ENCODE assay signal across 35 cellular contexts in the genomic region with DNA sequence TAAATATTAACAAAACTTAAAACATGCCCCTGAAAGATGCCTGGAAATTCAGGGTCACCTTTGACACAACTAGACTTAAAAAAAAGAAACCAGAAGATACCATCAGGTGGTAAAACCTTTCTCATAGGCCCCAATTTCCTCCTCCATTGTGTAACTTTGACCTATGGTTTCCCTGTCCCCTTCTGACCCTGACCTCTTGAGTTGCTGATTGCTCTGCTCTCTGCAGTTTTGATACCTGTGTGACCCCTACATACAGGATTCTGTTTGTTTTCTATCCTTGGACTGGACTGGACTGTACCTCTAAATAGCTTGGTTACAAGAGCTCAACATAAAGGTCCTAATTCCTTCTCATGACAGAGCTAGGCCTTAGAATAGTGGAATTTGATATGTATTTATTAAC.
DNase-seq lines count a peak whose midpoint lies in the region; ATAC-seq, FAIRE-seq and TF ChIP-seq lines count a peak whose summit lies in the region.
"Had no signal": no experiment of that assay in that cellular context is flagged by ENCODE, and none has a peak within 500 bp of the region (broad histone marks: within the 10 kb centered on the region; RNA-seq: fewer than 3 reads in every experiment).

No MANE protein-coding gene starts in this region.

- TF ChIP-seq CTCF in HepG2 (CRISPR knock-in tag; IDR thresholded peaks at IDR 0.05) (no peak), liver (IDR thresholded peaks at IDR 0.05; ENCODE audit: low read depth, low read length, missing input control) (no peak), right lobe of liver (IDR thresholded peaks at IDR 0.05) (no peak), PC-3 (conservative IDR thresholded peaks at IDR 0.05; ENCODE audit: low read depth, low read length) (no peak), RWPE1 (conservative IDR thresholded peaks at IDR 0.05; ENCODE audit: low read depth) (no peak), heart left ventricle (IDR thresholded peaks at IDR 0.05) (no peak)

- in situ Hi-C loops in HepG2 (cut with HindIII; ENCODE audit: extremely low pct_ligation_motif_present, low pct_unique_long_range_greater_than_20kb), result no loop called here

- no peak overlapping the region for H3K9ac ChIP-seq in HepG2 (ENCODE audit: insufficient read depth, low read depth, low read length)
- no peak overlapping the region for H3K9ac ChIP-seq in liver (ENCODE audit: low read depth in 1 of 2, low read length in 2 of 2)
- H3K9ac ChIP-seq in PC-3 (ENCODE audit: low read length), result no peak overlapping the region
- H3K9ac ChIP-seq: BLaER1; BLaER1 treated with 17β-estradiol and CSF1 and Interleukin-3, amounts not matched to agents 10 nM and 100 nM had no signal

- no peaks in the 10 kb centered on the region for H3K9me2 ChIP-seq in PC-3 (replicated peaks; ENCODE audit: low read length)

- H3K27ac ChIP-seq in HepG2 (ENCODE audit: extremely low read length, insufficient read depth, low read length), result peak overlapping the region; percentile 70
- no peak overlapping the region for H3K27ac ChIP-seq in liver (ENCODE audit: low read depth in 1 of 2, low read length in 2 of 2)
- H3K27ac ChIP-seq in right lobe of liver, result peak overlapping the region in 1 of 3 donors; percentile 66
- no peak overlapping the region for H3K27ac ChIP-seq in PC-3 (ENCODE audit: low read length)
- no peak overlapping the region for H3K27ac ChIP-seq in RWPE1
- no peak overlapping the region for H3K27ac ChIP-seq in heart left ventricle
- H3K27ac ChIP-seq: 22Rv1; A549; BLaER1; BLaER1 treated with 17β-estradiol and CSF1 and Interleukin-3, amounts not matched to agents 10 nM and 100 nM; C4-2B had no signal

- H3K4me3 ChIP-seq in HepG2 (replicated peaks in 1 of 3; ENCODE audit: insufficient read depth in 1 of 3, low read depth in 2 of 3, low read length in 3 of 3) (no peak overlapping the region; a peak in 1 of 6 replicates), liver (ENCODE audit: low read depth in 1 of 3, low read length in 3 of 3) (no peak overlapping the region), right lobe of liver (no peak overlapping the region), PC-3 (ENCODE audit: low read length) (no peak overlapping the region), heart left ventricle (no peak overlapping the region)
- H3K4me3 ChIP-seq: A549; BLaER1; BLaER1 treated with 17β-estradiol and CSF1 and Interleukin-3, amounts not matched to agents 10 nM and 100 nM had no signal

- 0 out of 2 replicates have a peak overlapping the region, but pooled peaks have one; percentile 16 for H3K4me2 ChIP-seq in HepG2 (ENCODE audit: low read depth, low read length)
- no peak overlapping the region for H3K4me2 ChIP-seq in PC-3 (ENCODE audit: low read length)
- H3K4me2 ChIP-seq: A549; BLaER1; BLaER1 treated with 17β-estradiol and CSF1 and Interleukin-3, amounts not matched to agents 10 nM and 100 nM had no signal

- peak; percentile 59 for FAIRE-seq in HepG2 (lab: Jason Lieb, UNC)
- FAIRE-seq: A204.1, A549, D721Med had no signal

- H3K27me3 ChIP-seq in HepG2 (ENCODE audit: control insufficient read depth in 1 of 2, insufficient read depth in 2 of 2, low read length in 2 of 2) (no peaks in the 10 kb centered on the region), liver (ENCODE audit: control insufficient read depth in 4 of 4, insufficient read depth in 4 of 4, low read length in 3 of 4) (no peaks in the 10 kb centered on the region), right lobe of liver (no peaks in the 10 kb centered on the region), PC-3 (ENCODE audit: low read length) (peaks cover 17% of the 10 kb centered on the region; the same call in 1 of the 2 replicates), heart left ventricle (no peaks in the 10 kb centered on the region)
- H3K27me3 ChIP-seq: BE2C; BLaER1; BLaER1 treated with 17β-estradiol and CSF1 and Interleukin-3, amounts not matched to agents 10 nM and 100 nM had no signal

- intact Hi-C loops in HepG2 (cut with micrococcal nuclease; ENCODE audit: unreplicated experiment), result loop anchor here (2.0 kb wide), 1 partner anchor 595 kb away; no protein-coding TSS in a partner anchor
- intact Hi-C loops in right lobe of liver (cut with DNase I), result no loop called here
- intact Hi-C loops in PC-3 (cut with micrococcal nuclease), result no loop called here
- intact Hi-C loops in heart left ventricle (cut with DNase I), result loop anchor here in 2 of 10 donors (1.0 to 10.0 kb wide), 2 partner anchors 17 to 371 kb away; no protein-coding TSS in a partner anchor

- H4K20me1 ChIP-seq in HepG2 (ENCODE audit: insufficient read depth, low read length), result no peaks in the 10 kb centered on the region
- H4K20me1 ChIP-seq in PC-3 (ENCODE audit: low read length), result no peaks in the 10 kb centered on the region
- H4K20me1 ChIP-seq: BLaER1; BLaER1 treated with 17β-estradiol and CSF1 and Interleukin-3, amounts not matched to agents 10 nM and 100 nM had no signal

- H3K36me3 ChIP-seq in HepG2 (replicated peaks in 1 of 2; ENCODE audit: control insufficient read depth in 1 of 2, insufficient read depth in 2 of 2, low read length in 2 of 2) (no peaks in the 10 kb centered on the region), liver (ENCODE audit: control insufficient read depth in 4 of 4, insufficient read depth in 3 of 4, low read depth in 1 of 4, low read length in 3 of 4) (no peaks in the 10 kb centered on the region), right lobe of liver (no peaks in the 10 kb centered on the region), PC-3 (ENCODE audit: low read depth, low read length) (no peaks in the 10 kb centered on the region), heart left ventricle (no peaks in the 10 kb centered on the region)
- H3K36me3 ChIP-seq: BE2C; BLaER1; BLaER1 treated with 17β-estradiol and CSF1 and Interleukin-3, amounts not matched to agents 10 nM and 100 nM had no signal

- TF ChIP-seq RAD21 in HepG2 (CRISPR knock-in tag; IDR thresholded peaks at IDR 0.05), result no peak
- TF ChIP-seq RAD21 in liver (IDR thresholded peaks at IDR 0.05), result no peak

- ATAC-seq in left lobe of liver, result peak; percentile 31
- ATAC-seq in HepG2, result peak; percentile 40; the same call in 2 of the 3 replicates
- peak; percentile 15 to 70 (median 35) for ATAC-seq in right lobe of liver
- ATAC-seq in PC-3, result no peak
- no peak for ATAC-seq in heart left ventricle
- ATAC-seq: A549; CD8-positive, alpha-beta T cell had no signal

- POLR2A ChIA-PET in HepG2 (lab: Yijun Ruan, JAX), result no interaction called here
- POLR2A ChIA-PET in PC-3 (lab: Charles Lee; ENCODE audit: unreplicated experiment), result no interaction called here
- POLR2A ChIA-PET in RWPE1 (lab: Yijun Ruan, JAX; ENCODE audit: low non-redundant PET), result no interaction called here

- no peaks in the 10 kb centered on the region for H3F3A ChIP-seq in PC-3 (ENCODE audit: low read length, unreplicated experiment)

- no peak for TF ChIP-seq POLR2A in HepG2 (IDR thresholded peaks at IDR 0.05; ENCODE audit: insufficient read depth in 1 of 2, low read depth in 2 of 2, low read length in 2 of 2)
- TF ChIP-seq POLR2A in right lobe of liver (IDR thresholded peaks at IDR 0.05), result no peak
- no peak for TF ChIP-seq POLR2A in heart left ventricle (IDR thresholded peaks at IDR 0.05)

- H2AFZ ChIP-seq in HepG2 (ENCODE audit: low read length), result no peak overlapping the region
- no peak overlapping the region for H2AFZ ChIP-seq in PC-3 (ENCODE audit: low read length)

- TF ChIP-seq EP300 in HepG2 (IDR thresholded peaks at IDR 0.05; ENCODE audit: low read depth in 2 of 2, low read length in 2 of 2) (peak in 1 of 2 experiments; percentile 82; a peak in 2 of 4 replicates), HepG2 (CRISPR knock-in tag; IDR thresholded peaks at IDR 0.05; ENCODE audit: borderline replicate concordance) (no peak)

- peaks cover 60% of the 10 kb centered on the region for H3K4me1 ChIP-seq in HepG2 (ENCODE audit: insufficient read depth, low read length)
- peaks cover 2 to 15% (median 5%) of the 10 kb centered on the region in 4 donors for H3K4me1 ChIP-seq in liver (ENCODE audit: control insufficient read depth in 4 of 4, insufficient read depth in 4 of 4, low read length in 3 of 4)
- peaks cover 0 to 32% (median 6%) of the 10 kb centered on the region in 4 donors for H3K4me1 ChIP-seq in right lobe of liver
- H3K4me1 ChIP-seq in PC-3 (ENCODE audit: insufficient read depth, low read length), result no peaks in the 10 kb centered on the region
- no peaks in the 10 kb centered on the region for H3K4me1 ChIP-seq in heart left ventricle
- H3K4me1 ChIP-seq: A549; BE2C; BLaER1; BLaER1 treated with 17β-estradiol and CSF1 and Interleukin-3, amounts not matched to agents 10 nM and 100 nM; Caco-2 had no signal

- CTCF ChIA-PET in HepG2 (lab: Yijun Ruan, JAX; ENCODE audit: low intra/inter-chr PET ratio, low total read pairs) (no interaction called here), PC-3 (lab: Charles Lee) (no interaction called here), RWPE1 (lab: Yijun Ruan, JAX) (no interaction called here)

- DNase-seq in left lobe of liver (ENCODE audit: low spot score) (no peak), HepG2 (ENCODE audit: low spot score) (peak; percentile 38), right lobe of liver (no peak), PC-3 (no peak), RWPE1 (ENCODE audit: low spot score) (no peak), NCI-H510A (lab: John Stamatoyannopoulos, UW) (no peak), heart left ventricle (no peak)
- DNase-seq: 8988T; ACHN; AML-193; BE2C; C1 segment of cervical spinal cord; Caco-2; Calu3; CD4-positive, alpha-beta memory T cell; CD4-positive, alpha-beta T cell; CD4-positive, CD25-positive, alpha-beta regulatory T cell; CD8-positive, alpha-beta memory T cell; CD8-positive, alpha-beta T cell; COR-L47; DMS 273 treated with DMSO at 0.1 percent for 48 hours; DMS153; DMS53; DMS79; DMS79 treated with DMSO at 0.1 percent for 48 hours; DND-41; EL had no signal

- no peaks in the 10 kb centered on the region for H3K9me3 ChIP-seq in HepG2 (ENCODE audit: low read length)
- H3K9me3 ChIP-seq in liver (ENCODE audit: control insufficient read depth in 4 of 4, low read length in 3 of 4), result no peaks in the 10 kb centered on the region
- no peaks in the 10 kb centered on the region for H3K9me3 ChIP-seq in right lobe of liver
- H3K9me3 ChIP-seq in PC-3 (ENCODE audit: low read length), result no peaks in the 10 kb centered on the region
- peaks cover 0 to 6% (median 0%) of the 10 kb centered on the region in 12 donors for H3K9me3 ChIP-seq in heart left ventricle
- H3K9me3 ChIP-seq: A549, BE2C, BLaER1, Caco-2 had no signal

- BruUV-seq in HepG2 (replicated peaks; lab: Mats Ljungman, UMichigan) (no TSS peak), PC-3 (replicated peaks; lab: Mats Ljungman, UMichigan) (no TSS peak)

- H3K79me2 ChIP-seq in HepG2 (ENCODE audit: insufficient read depth, low read length) (no peaks in the 10 kb centered on the region), PC-3 (ENCODE audit: low read length) (no peaks in the 10 kb centered on the region)

TF ChIP-seq in HepG2, 621 proteins besides CTCF, POLR2A, EP300 and RAD21 (continues in another document):
- TF ChIP-seq GATAD2A (CRISPR knock-in tag; IDR thresholded peaks at IDR 0.05) (peak; percentile 70), ZNF780A (CRISPR knock-in tag; IDR thresholded peaks at IDR 0.05) (no peak), ZNF530 (CRISPR knock-in tag; IDR thresholded peaks at IDR 0.05; ENCODE audit: low read depth) (no peak)

TF ChIP-seq in liver, 16 proteins besides CTCF, POLR2A, EP300 and RAD21 (continues in another document):
- peak; percentile 32 for TF ChIP-seq SP1 (IDR thresholded peaks at IDR 0.05)
- peak; percentile 82 for TF ChIP-seq NR2F2 (IDR thresholded peaks at IDR 0.05)
- TF ChIP-seq FOXA2 (IDR thresholded peaks at IDR 0.05), result no peak
- peak; percentile 73 to 82 for TF ChIP-seq HNF4A (conservative IDR thresholded peaks at IDR 0.05)

Comparison
In these comparisons a context has a peak if more than half of its experiments do, and no peak if none do; other contexts are left out.
1. ATAC-seq: peak in left lobe of liver (single experiment), HepG2 (single experiment) and right lobe of liver (4 of 4); none in PC-3 (single experiment) and heart left ventricle (0 of 4).